10 cellular contexts compared by ENCODE assay signal in genomic region chr20:22389836-22390542, GRCh38.
DNase-seq lines count a peak whose midpoint lies in the region; ATAC-seq and TF ChIP-seq lines count a peak whose summit lies in the region.
"Had no signal": no experiment of that assay in that cellular context is flagged by ENCODE, and none has a peak within 500 bp of the region (broad histone marks: within the 10 kb centered on the region; RNA-seq: fewer than 3 reads in every experiment).

No MANE protein-coding gene starts in this region.

- WGBS in iPS DF 6.9 (ENCODE audit: insufficient coverage, insufficient read length), result no CpG with 5 or more reads among the region's 8 CpGs

- no peaks in the 10 kb centered on the region for H3K27me3 ChIP-seq in RWPE2 (ENCODE audit: insufficient read depth, poor library complexity, severe bottlenecking)
- H3K27me3 ChIP-seq in iPS DF 6.9 (ENCODE audit: control insufficient read depth, insufficient read depth, low read length), result no peaks in the 10 kb centered on the region

- H3K4me3 ChIP-seq in RWPE2 (ENCODE audit: severe bottlenecking), result no peak overlapping the region
- no peak overlapping the region for H3K4me3 ChIP-seq in iPS DF 6.9 (ENCODE audit: low read length)
- H3K4me3 ChIP-seq: gastroesophageal sphincter had no signal

- no peak for TF ChIP-seq CTCF in RWPE2 (IDR thresholded peaks at IDR 0.05; ENCODE audit: poor library complexity, severe bottlenecking)

- no peaks in the 10 kb centered on the region for H3K36me3 ChIP-seq in RWPE2 (ENCODE audit: low read depth)
- no peaks in the 10 kb centered on the region for H3K36me3 ChIP-seq in iPS DF 6.9 (ENCODE audit: control insufficient read depth, insufficient read depth, low read length)
- H3K36me3 ChIP-seq: gastroesophageal sphincter had no signal

- H3K9me3 ChIP-seq in RWPE2 (ENCODE audit: severe bottlenecking) (peaks cover 2% of the 10 kb centered on the region), iPS DF 6.9 (ENCODE audit: control insufficient read depth, insufficient read depth, low read length) (no peaks in the 10 kb centered on the region)
- H3K9me3 ChIP-seq: gastroesophageal sphincter had no signal

- ATAC-seq in RWPE2 (ENCODE audit: low read depth), result peak; percentile 92
- ATAC-seq in HG02588 (IDR thresholded peaks at IDR 0.05; ENCODE audit: unreplicated experiment), result no peak
- ATAC-seq: gastroesophageal sphincter had no signal

- H3K4me1 ChIP-seq in RWPE2 (ENCODE audit: insufficient read depth, poor library complexity, severe bottlenecking) (peaks cover 41% of the 10 kb centered on the region), iPS DF 6.9 (ENCODE audit: control insufficient read depth, insufficient read depth, low read length) (peaks cover 4% of the 10 kb centered on the region; the same call in 1 of the 2 replicates)
- H3K4me1 ChIP-seq: gastroesophageal sphincter had no signal

- DNase-seq in COLO668 (lab: John Stamatoyannopoulos, UW; ENCODE audit: unreplicated experiment), result peak; percentile 83
- peak; percentile 18 to 94 (median 84) for DNase-seq in NCI-H1417 (lab: John Stamatoyannopoulos, UW)
- peak; percentile 94 for DNase-seq in RWPE2 (ENCODE audit: low spot score)
- DNase-seq in iPS DF 6.9 (ENCODE audit: low read depth, low spot score), result peak; percentile 41
- no peak for DNase-seq in activated T-cell treated with anti-CD3 and anti-CD28 coated beads, Interleukin-2, amount 50 U/mL, for 1 hour
- no peak for DNase-seq in pons (ENCODE audit: low spot score)
- no peak for DNase-seq in activated CD4-positive, alpha-beta T cell treated with anti-CD3 and anti-CD28 coated beads for 1 hour
- DNase-seq: NCI-H524 treated with DMSO at 0.1 percent for 48 hours had no signal

- H3K27ac ChIP-seq in RWPE2 (ENCODE audit: poor library complexity, severe bottlenecking) (peak overlapping the region; percentile 92), iPS DF 6.9 (ENCODE audit: low read length) (no peak overlapping the region)
- H3K27ac ChIP-seq: gastroesophageal sphincter had no signal

Comparison
In these comparisons a context has a peak if more than half of its experiments do, and no peak if none do; other contexts are left out.
1. DNase-seq: peak in COLO668 (single experiment), NCI-H1417 (3 of 3), RWPE2 (single experiment) and iPS DF 6.9 (single experiment); none in activated T-cell treated with anti-CD3 and anti-CD28 coated beads, Interleukin-2, amount 50 U/mL, for 1 hour (single experiment), pons (single experiment) and activated CD4-positive, alpha-beta T cell treated with anti-CD3 and anti-CD28 coated beads for 1 hour (single experiment).